ENCODE assay signal across 34 cellular contexts in the genomic region with DNA sequence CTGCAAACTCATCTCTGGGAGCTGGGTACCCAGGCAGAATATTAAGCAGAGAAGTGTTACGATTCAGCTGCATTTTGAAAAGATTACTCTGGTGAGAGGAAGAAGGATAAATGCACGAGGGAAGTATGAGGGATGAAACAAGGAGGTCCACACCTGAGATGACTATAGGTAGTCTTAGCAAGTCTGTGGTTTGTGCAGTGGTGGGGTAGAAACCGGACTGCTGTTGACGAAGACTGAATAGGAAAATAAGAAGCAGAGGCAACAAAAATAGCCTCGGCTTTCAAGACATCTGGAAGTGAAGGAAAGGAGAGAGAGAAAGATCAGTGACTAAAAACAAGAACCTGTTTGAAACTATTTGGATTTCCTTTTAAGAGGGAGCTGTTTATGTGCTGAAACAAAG.
"Had no signal": no experiment of that assay in that cellular context is flagged by ENCODE, and none has a peak within 500 bp of the region (broad histone marks: within the 10 kb centered on the region; RNA-seq: fewer than 3 reads in every experiment).

No MANE protein-coding gene starts in this region.

- H3K4me3 Mint-ChIP-seq: activated CD4-positive, alpha-beta memory T cell treated with anti-CD3 and anti-CD28 coated beads for 36 hours; activated CD4-positive, alpha-beta T cell treated with anti-CD3 and anti-CD28 coated beads for 36 hours; activated CD4-positive, alpha-beta T cell treated with anti-CD3 and anti-CD28 coated beads, Interleukin-2, amount 10 ng/mL, durations not matched to agents 24 days and 14 days; activated CD8-positive, alpha-beta memory T cell treated with anti-CD3 and anti-CD28 coated beads, Interleukin-2, amount 10 ng/mL, durations not matched to agents 7 days and 5 days; activated CD8-positive, alpha-beta T cell treated with anti-CD3 and anti-CD28 coated beads, Interleukin-2, amount 10 ng/mL, durations not matched to agents 7 days and 5 days; activated naive CD4-positive, alpha-beta T cell treated with anti-CD3 and anti-CD28 coated beads, Interleukin-2, amount 10 ng/mL, durations not matched to agents 7 days and 5 days; activated naive CD8-positive, alpha-beta T cell treated with anti-CD3 and anti-CD28 coated beads, Interleukin-2, amount 10 ng/mL, durations not matched to agents 7 days and 5 days; activated T-helper 1 cell treated with anti-CD3 and anti-CD28 coated beads, Interleukin-12 subunit alpha, Interleukin-12 subunit beta, Interleukin-2, Interleukin-4 antibody, amounts not matched to agents 30 ng/mL and 10 ng/mL and 1 ng/mL, durations not matched to agents 14 hours and 24 hours and 36 hours; brain; central memory CD8-positive, alpha-beta T cell; T-cell; T-helper 1 cell treated with Interleukin-12 subunit alpha and Interleukin-12 subunit beta and Interleukin-4 antibody, amounts not matched to agents 30 μg/mL and 1 μg/mL, for 36 hours; T-helper 2 cell treated with Interferon-gamma antibody and Interleukin-4, amounts not matched to agents 5 μg/mL and 100 μg/mL, for 36 hours had no signal

- H3K36me3 Mint-ChIP-seq: activated CD4-positive, alpha-beta memory T cell treated with anti-CD3 and anti-CD28 coated beads for 36 hours; activated naive CD4-positive, alpha-beta T cell treated with anti-CD3 and anti-CD28 coated beads, Interleukin-2, amount 10 ng/mL, durations not matched to agents 7 days and 5 days; activated naive CD8-positive, alpha-beta T cell treated with anti-CD3 and anti-CD28 coated beads, Interleukin-2, amount 10 ng/mL, durations not matched to agents 7 days and 5 days; T-cell had no signal

- H3K27ac ChIP-seq: breast epithelium, epithelial cell of prostate, esophagus squamous epithelium, gastroesophageal sphincter, heart right ventricle, hepatocyte had no signal

- FAIRE-seq: endometrium, endothelial cell of umbilical vein had no signal

- H3K27ac Mint-ChIP-seq: activated CD4-positive, alpha-beta memory T cell treated with anti-CD3 and anti-CD28 coated beads for 36 hours; activated CD4-positive, alpha-beta T cell treated with anti-CD3 and anti-CD28 coated beads for 36 hours; activated CD4-positive, alpha-beta T cell treated with anti-CD3 and anti-CD28 coated beads, Interleukin-2, amount 10 ng/mL, durations not matched to agents 24 days and 14 days; activated CD8-positive, alpha-beta memory T cell treated with anti-CD3 and anti-CD28 coated beads, Interleukin-2, amount 10 ng/mL, durations not matched to agents 7 days and 5 days; activated CD8-positive, alpha-beta T cell treated with anti-CD3 and anti-CD28 coated beads, Interleukin-2, amount 10 ng/mL, durations not matched to agents 7 days and 5 days; activated naive CD4-positive, alpha-beta T cell treated with anti-CD3 and anti-CD28 coated beads, Interleukin-2, amount 10 ng/mL, durations not matched to agents 7 days and 5 days; activated naive CD8-positive, alpha-beta T cell treated with anti-CD3 and anti-CD28 coated beads, Interleukin-2, amount 10 ng/mL, durations not matched to agents 7 days and 5 days; activated T-helper 1 cell treated with anti-CD3 and anti-CD28 coated beads, Interleukin-12 subunit alpha, Interleukin-12 subunit beta, Interleukin-2, Interleukin-4 antibody, amounts not matched to agents 30 ng/mL and 10 ng/mL and 1 ng/mL, durations not matched to agents 14 hours and 24 hours and 36 hours; T-cell; T-helper 1 cell treated with Interleukin-12 subunit alpha and Interleukin-12 subunit beta and Interleukin-4 antibody, amounts not matched to agents 30 μg/mL and 1 μg/mL, for 36 hours; T-helper 2 cell treated with Interferon-gamma antibody and Interleukin-4, amounts not matched to agents 5 μg/mL and 100 μg/mL, for 36 hours had no signal

- H3K4me2 ChIP-seq: hepatocyte had no signal

- H3K27me3 ChIP-seq: breast epithelium, esophagus squamous epithelium, gastroesophageal sphincter, hepatocyte had no signal

- H3K27me3 Mint-ChIP-seq: activated CD4-positive, alpha-beta memory T cell treated with anti-CD3 and anti-CD28 coated beads for 36 hours; activated CD4-positive, alpha-beta T cell treated with anti-CD3 and anti-CD28 coated beads for 36 hours; activated CD4-positive, alpha-beta T cell treated with anti-CD3 and anti-CD28 coated beads, Interleukin-2, amount 10 ng/mL, durations not matched to agents 24 days and 14 days; central memory CD8-positive, alpha-beta T cell; T-cell had no signal

- H2AFZ ChIP-seq: hepatocyte had no signal

- H3K4me3 ChIP-seq: breast epithelium, esophagus squamous epithelium, gastroesophageal sphincter, heart right ventricle, hepatocyte had no signal

- H3K4me1 ChIP-seq: breast epithelium, esophagus squamous epithelium, gastroesophageal sphincter, heart right ventricle had no signal

- ATAC-seq: activated CD4-positive, alpha-beta T cell treated with anti-CD3 and anti-CD28 coated beads for 36 hours; activated CD8-positive, alpha-beta memory T cell treated with anti-CD3 and anti-CD28 coated beads, Interleukin-2, amount 10 ng/mL, durations not matched to agents 7 days and 5 days; activated CD8-positive, alpha-beta T cell treated with anti-CD3 and anti-CD28 coated beads, Interleukin-2, amount 10 ng/mL, durations not matched to agents 7 days and 5 days; activated naive CD4-positive, alpha-beta T cell treated with anti-CD3 and anti-CD28 coated beads, Interleukin-2, amount 50 U/mL, for 72 hours; gastroesophageal sphincter; heart right ventricle; T-cell had no signal

- H3K9me3 ChIP-seq: breast epithelium, gastroesophageal sphincter, heart right ventricle had no signal

- H3K36me3 ChIP-seq: breast epithelium, esophagus squamous epithelium, gastroesophageal sphincter, heart right ventricle had no signal

- DNase-seq: activated CD4-positive, alpha-beta memory T cell treated with anti-CD3 and anti-CD28 coated beads for 36 hours; activated CD4-positive, alpha-beta T cell treated with anti-CD3 and anti-CD28 coated beads for 36 hours; activated CD4-positive, alpha-beta T cell treated with anti-CD3 and anti-CD28 coated beads, Interleukin-2, amount 10 ng/mL, durations not matched to agents 24 days and 14 days; activated CD4-positive, CD25-positive, alpha-beta regulatory T cell; activated CD4-positive, CD25-positive, alpha-beta regulatory T cell treated with anti-CD3 and anti-CD28 coated beads, Interleukin-2, amount 50 U/mL, for 72 hours; activated CD8-positive, alpha-beta memory T cell treated with anti-CD3 and anti-CD28 coated beads, Interleukin-2, amount 10 ng/mL, durations not matched to agents 7 days and 5 days; activated CD8-positive, alpha-beta memory T cell treated with anti-CD3 and anti-CD28 coated beads, Interleukin-2, amount 50 U/mL, for 4 hours; activated CD8-positive, alpha-beta T cell treated with anti-CD3 and anti-CD28 coated beads, Interleukin-2, amount 10 ng/mL, durations not matched to agents 7 days and 5 days; activated gamma-delta T cell; activated naive CD4-positive, alpha-beta T cell; activated naive CD4-positive, alpha-beta T cell treated with anti-CD3 and anti-CD28 coated beads, Interleukin-2, amount 10 ng/mL, durations not matched to agents 7 days and 5 days; activated naive CD8-positive, alpha-beta T cell treated with anti-CD3 and anti-CD28 coated beads, Interleukin-2, amount 10 ng/mL, durations not matched to agents 7 days and 5 days; activated T-cell treated with anti-CD3 and anti-CD28 coated beads, Interleukin-2, amount 50 U/mL, for 1 hour; activated T-cell treated with anti-CD3 and anti-CD28 coated beads, Interleukin-2, amount 50 U/mL, for 48 hours; anterior cingulate cortex; cortex of kidney; effector CD8-positive, alpha-beta T cell; esophagus squamous epithelium; foreskin melanocyte; heart right ventricle; T-cell; T1000 had no signal

- H3K79me2 ChIP-seq: hepatocyte had no signal
